Comparison of ENCODE assay signal across 10 cellular contexts in the genomic region with DNA sequence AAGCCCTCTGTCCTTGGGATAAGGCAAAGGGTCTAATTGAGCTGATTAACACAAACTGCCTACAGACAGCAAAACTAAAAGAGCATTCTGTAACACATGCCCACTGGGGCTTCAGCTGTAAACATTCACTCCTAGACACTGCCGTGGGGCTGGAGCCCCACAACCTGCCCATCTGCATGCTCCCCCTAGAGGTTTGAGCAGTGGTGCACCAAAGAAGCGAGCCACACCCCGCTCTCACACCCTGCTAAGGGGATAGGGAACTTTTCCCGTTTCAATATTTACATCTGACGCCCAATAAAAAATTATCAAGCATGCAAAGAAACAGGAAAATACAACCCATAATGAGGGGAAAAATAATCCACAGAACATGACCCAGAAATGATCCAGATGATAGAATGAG. TPM values are rescaled to one million over a fixed set of nuclear protein-coding genes. Genes with fewer than 3 reads are reported as not detected.
DNase-seq lines count a peak whose midpoint lies in the region; ATAC-seq, FAIRE-seq and TF ChIP-seq lines count a peak whose summit lies in the region.
"Had no signal": no experiment of that assay in that cellular context is flagged by ENCODE, and none has a peak within 500 bp of the region (broad histone marks: within the 10 kb centered on the region; RNA-seq: fewer than 3 reads in every experiment).

No MANE protein-coding gene starts in this region.

- no peak for TF ChIP-seq POLR2A in HepG2 (IDR thresholded peaks at IDR 0.05; ENCODE audit: insufficient read depth in 1 of 2, low read depth in 2 of 2, low read length in 2 of 2)
- TF ChIP-seq POLR2A in right lobe of liver (IDR thresholded peaks at IDR 0.05): no peak
- no peak for TF ChIP-seq POLR2A in NB4 (IDR thresholded peaks at IDR 0.05; ENCODE audit: extremely low read depth, insufficient read length)
- TF ChIP-seq POLR2A in sigmoid colon (IDR thresholded peaks at IDR 0.05): no peak

- no peak overlapping the region for H3K9ac ChIP-seq in HepG2 (ENCODE audit: insufficient read depth, low read depth, low read length)

- no peak for TF ChIP-seq CTCF in HepG2 (CRISPR knock-in tag; IDR thresholded peaks at IDR 0.05)
- peak in 1 of 4 donors; percentile 4 for TF ChIP-seq CTCF in right lobe of liver (IDR thresholded peaks at IDR 0.05)
- TF ChIP-seq CTCF in NB4 (IDR thresholded peaks at IDR 0.05; ENCODE audit: low read depth, low read length): peak; percentile 62
- peak; percentile 45 for TF ChIP-seq CTCF in bronchial epithelial cell (IDR thresholded peaks at IDR 0.05; ENCODE audit: insufficient read depth, low read length, severe bottlenecking)
- TF ChIP-seq CTCF in type B pancreatic cell (conservative IDR thresholded peaks at IDR 0.05): peak; percentile 47
- TF ChIP-seq CTCF in GM20000 (IDR thresholded peaks at IDR 0.05; ENCODE audit: extremely low read depth, missing control alignments): no peak
- TF ChIP-seq CTCF in sigmoid colon (IDR thresholded peaks at IDR 0.05): no peak

- FAIRE-seq in HepG2 (lab: Jason Lieb, UNC) (no peak), bronchial epithelial cell (lab: Jason Lieb, UNC) (no peak)

- H3K36me3 Mint-ChIP-seq in type B pancreatic cell: no peaks in the 10 kb centered on the region
- H3K36me3 Mint-ChIP-seq: activated naive CD8-positive, alpha-beta T cell treated with anti-CD3 and anti-CD28 coated beads, Interleukin-2, amount 10 ng/mL, durations not matched to agents 7 days and 5 days had no signal

- BruUV-seq in HepG2 (replicated peaks; lab: Mats Ljungman, UMichigan): no TSS peak

- H3K4me3 ChIP-seq in HepG2 (replicated peaks in 1 of 3; ENCODE audit: insufficient read depth in 1 of 3, low read depth in 2 of 3, low read length in 3 of 3) (no peak overlapping the region), right lobe of liver (no peak overlapping the region), NB4 (ENCODE audit: low read depth, low read length) (no peak overlapping the region), bronchial epithelial cell (ENCODE audit: low read depth, low read length) (no peak overlapping the region), sigmoid colon (no peak overlapping the region)

- H3K27me3 ChIP-seq in HepG2 (ENCODE audit: control insufficient read depth in 1 of 2, insufficient read depth in 2 of 2, low read length in 2 of 2): no peaks in the 10 kb centered on the region
- no peaks in the 10 kb centered on the region for H3K27me3 ChIP-seq in right lobe of liver
- no peaks in the 10 kb centered on the region for H3K27me3 ChIP-seq in bronchial epithelial cell (ENCODE audit: control insufficient read depth, insufficient read depth, low read length)
- H3K27me3 ChIP-seq in sigmoid colon: no peaks in the 10 kb centered on the region

- no peak overlapping the region for H3K27ac ChIP-seq in HepG2 (ENCODE audit: extremely low read length, insufficient read depth, low read length)
- H3K27ac ChIP-seq in right lobe of liver: no peak overlapping the region
- H3K27ac ChIP-seq in sigmoid colon: no peak overlapping the region

- in situ Hi-C loops in HepG2 (cut with HindIII; ENCODE audit: extremely low pct_ligation_motif_present, low pct_unique_long_range_greater_than_20kb): loop anchor here (10.0 kb wide), 1 partner anchor 166 kb away; no protein-coding TSS in a partner anchor

- H3K79me2 ChIP-seq in HepG2 (ENCODE audit: insufficient read depth, low read length): no peaks in the 10 kb centered on the region

- H3K36me3 ChIP-seq in HepG2 (replicated peaks in 1 of 2; ENCODE audit: control insufficient read depth in 1 of 2, insufficient read depth in 2 of 2, low read length in 2 of 2) (no peaks in the 10 kb centered on the region), right lobe of liver (no peaks in the 10 kb centered on the region), bronchial epithelial cell (ENCODE audit: control insufficient read depth, insufficient read depth, low read length) (no peaks in the 10 kb centered on the region), sigmoid colon (no peaks in the 10 kb centered on the region)

- CTCF ChIA-PET in HepG2 (lab: Yijun Ruan, JAX; ENCODE audit: low intra/inter-chr PET ratio, low total read pairs): interaction anchor here (1.6 kb wide), 1 partner anchor 168 kb away, joined by 7 read pairs; no protein-coding TSS in a partner anchor

- H3K4me3 Mint-ChIP-seq in type B pancreatic cell: no peak overlapping the region
- H3K4me3 Mint-ChIP-seq: activated naive CD8-positive, alpha-beta T cell treated with anti-CD3 and anti-CD28 coated beads, Interleukin-2, amount 10 ng/mL, durations not matched to agents 7 days and 5 days had no signal

- no peak for TF ChIP-seq RAD21 in HepG2 (CRISPR knock-in tag; IDR thresholded peaks at IDR 0.05)

- H2AFZ ChIP-seq in HepG2 (ENCODE audit: low read length): no peak overlapping the region

- H3K4me1 Mint-ChIP-seq in type B pancreatic cell (ENCODE audit: unreplicated experiment): no peaks in the 10 kb centered on the region
- H3K4me1 Mint-ChIP-seq: activated naive CD8-positive, alpha-beta T cell treated with anti-CD3 and anti-CD28 coated beads, Interleukin-2, amount 10 ng/mL, durations not matched to agents 7 days and 5 days had no signal

- intact Hi-C loops in HepG2 (cut with micrococcal nuclease; ENCODE audit: unreplicated experiment): no loop called here
- intact Hi-C loops in right lobe of liver (cut with DNase I): no loop called here
- intact Hi-C loops in sigmoid colon (cut with DNase I): loop anchor here (5.0 kb wide), 1 partner anchor 164 kb away; no protein-coding TSS in a partner anchor

- no peak overlapping the region for H3K27ac Mint-ChIP-seq in type B pancreatic cell
- H3K27ac Mint-ChIP-seq: activated naive CD8-positive, alpha-beta T cell treated with anti-CD3 and anti-CD28 coated beads, Interleukin-2, amount 10 ng/mL, durations not matched to agents 7 days and 5 days had no signal

- H3K4me1 ChIP-seq in HepG2 (ENCODE audit: insufficient read depth, low read length) (no peaks in the 10 kb centered on the region), right lobe of liver (no peaks in the 10 kb centered on the region), sigmoid colon (no peaks in the 10 kb centered on the region)

- no peaks in the 10 kb centered on the region for H4K20me1 ChIP-seq in HepG2 (ENCODE audit: insufficient read depth, low read length)

- H3K27me3 Mint-ChIP-seq in type B pancreatic cell: no peaks in the 10 kb centered on the region

- TF ChIP-seq EP300 in HepG2 (IDR thresholded peaks at IDR 0.05; ENCODE audit: low read depth in 2 of 2, low read length in 2 of 2) (no peak), HepG2 (CRISPR knock-in tag; IDR thresholded peaks at IDR 0.05; ENCODE audit: borderline replicate concordance) (no peak), sigmoid colon (IDR thresholded peaks at IDR 0.05) (no peak)

- no peak overlapping the region for H3K4me2 ChIP-seq in HepG2 (ENCODE audit: low read depth, low read length)

- DNase-seq in HepG2 (ENCODE audit: low spot score): no peak
- no peak for DNase-seq in right lobe of liver
- DNase-seq in NB4 (ENCODE audit: low read depth): peak; percentile 45
- DNase-seq in bronchial epithelial cell (ENCODE audit: low read depth): no peak
- DNase-seq in type B pancreatic cell (ENCODE audit: extremely low spot score, unreplicated experiment): no peak
- no peak for DNase-seq in GM20000 (ENCODE audit: low spot score)
- no peak for DNase-seq in sigmoid colon
- DNase-seq: activated naive CD8-positive, alpha-beta T cell treated with anti-CD3 and anti-CD28 coated beads, Interleukin-2, amount 10 ng/mL, durations not matched to agents 7 days and 5 days; NK-92 treated with Interleukin-12 subunit alpha and Interleukin-12 subunit beta, amount 100 ng/mL, for 24 hours had no signal

- WGBS in HepG2 (ENCODE audit: low lambda C conversion rate): 13% methylated on average over 5 of the region's 5 CpGs
- WGBS in right lobe of liver (ENCODE audit: insufficient coverage, low coverage, low lambda C conversion rate, missing lambda C conversion rate): 19% methylated on average over 5 of the region's 5 CpGs
- 7 to 34% methylated on average over 5 of the region's 5 CpGs for WGBS in sigmoid colon, 2 donors

- POLR2A ChIA-PET in HepG2 (lab: Yijun Ruan, JAX): no interaction called here

- ATAC-seq in HepG2 (peak; percentile 80), right lobe of liver (no peak), GM18502 (IDR thresholded peaks at IDR 0.05; ENCODE audit: poor library complexity, unreplicated experiment) (no peak)

- H3K9me3 ChIP-seq in HepG2 (ENCODE audit: low read length) (no peaks in the 10 kb centered on the region), right lobe of liver (no peaks in the 10 kb centered on the region), sigmoid colon (no peaks in the 10 kb centered on the region)

- no peaks in the 10 kb centered on the region for H3K9me3 Mint-ChIP-seq in type B pancreatic cell
- H3K9me3 Mint-ChIP-seq: activated naive CD8-positive, alpha-beta T cell treated with anti-CD3 and anti-CD28 coated beads, Interleukin-2, amount 10 ng/mL, durations not matched to agents 7 days and 5 days had no signal

RNA-seq across cellular contexts. Expression of a gene that starts 46.9 kb away (rescaled TPM):
- 84.7 and 98.9 TPM in 2 replicates for total RNA-seq in HepG2 (2016; rRNA removed; fragmentation: Illumina TruSeq; extraction: Trizol)
- 37.0 and 38.1 TPM in 2 replicates for total RNA-seq in HepG2 (2016; cell fraction: cytosol; rRNA removed; fragmentation: Illumina TruSeq; extraction: Trizol; ENCODE audit: low read depth)
- 87.2 and 108 TPM in 2 replicates for total RNA-seq in HepG2 (2016; cell fraction: insoluble cytoplasmic fraction; rRNA removed; fragmentation: Illumina TruSeq; extraction: Trizol)
- total RNA-seq in HepG2 (2016; cell fraction: membrane; rRNA removed; fragmentation: Illumina TruSeq; extraction: Trizol): 33.9 and 35.8 TPM in 2 replicates
- 29.1 and 33.1 TPM in 2 replicates for total RNA-seq in HepG2 (2016; cell fraction: nucleus; rRNA removed; fragmentation: Illumina TruSeq; extraction: Trizol)
- 68.7 and 69.0 TPM in 2 replicates for polyA plus RNA-seq in HepG2 (2011; rRNA removed)
- polyA plus RNA-seq in HepG2 (2011; cell fraction: cytosol; rRNA removed): 86.2 and 110 TPM in 2 replicates
- polyA plus RNA-seq in HepG2 (2011; cell fraction: nucleus; rRNA removed): 28.3 and 32.1 TPM in 2 replicates
- polyA plus RNA-seq in HepG2 (2012): 37.7 and 38.3 TPM in 2 replicates
- 43.3 and 45.2 TPM in 2 replicates for polyA plus RNA-seq in HepG2 (2016; cell fraction: cytosol; fragmentation: Illumina TruSeq; extraction: Trizol; ENCODE audit: low read depth)
- 112 and 123 TPM in 2 replicates for polyA plus RNA-seq in HepG2 (2016; cell fraction: insoluble cytoplasmic fraction; fragmentation: Illumina TruSeq; extraction: Trizol; ENCODE audit: low read depth)
- 32.5 and 35.0 TPM in 2 replicates for polyA plus RNA-seq in HepG2 (2016; cell fraction: membrane; fragmentation: Illumina TruSeq; extraction: Trizol; ENCODE audit: low read depth)
- 60.5 and 61.8 TPM in 2 replicates for polyA plus RNA-seq in HepG2 (2016; cell fraction: nucleus; fragmentation: Illumina TruSeq; extraction: Trizol; ENCODE audit: insufficient read depth, low read depth)
- 74.5 and 465 TPM in 2 replicates for polyA minus RNA-seq in HepG2 (2011; rRNA and poly(A)+ RNA removed; ENCODE audit: low replicate concordance)
- polyA minus RNA-seq in HepG2 (2011; cell fraction: cytosol; rRNA and poly(A)+ RNA removed): 20.7 and 21.4 TPM in 2 replicates
- polyA minus RNA-seq in HepG2 (2011; cell fraction: nucleus; rRNA and poly(A)+ RNA removed): 8.0 and 9.1 TPM in 2 replicates
- 100 to 1,000 TPM; 123 to 213 (median 137) TPM for total RNA-seq in right lobe of liver
- total RNA-seq in bronchial epithelial cell: 70.0 and 75.9 TPM in 2 replicates
- 63.7 and 101 TPM in 2 replicates for total RNA-seq in type B pancreatic cell (ENCODE audit: low replicate concordance)
- total RNA-seq in sigmoid colon: 10 to 100 TPM; 44.6 to 67.4 (median 63.4) TPM
- 100 to 1,000 TPM in 1 of 3 donors, 10 to 100 TPM in 2; 73.8 to 102 (median 81.1) TPM for polyA plus RNA-seq in sigmoid colon

RNA-seq across cellular contexts. Expression of a gene that starts 58.4 kb away (rescaled TPM):
- total RNA-seq in HepG2 (2016; rRNA removed; fragmentation: Illumina TruSeq; extraction: Trizol): 0.29 and 0.55 TPM in 2 replicates
- 0.26 and 0.40 TPM in 2 replicates for total RNA-seq in HepG2 (2016; cell fraction: cytosol; rRNA removed; fragmentation: Illumina TruSeq; extraction: Trizol; ENCODE audit: low read depth)
- total RNA-seq in HepG2 (2016; cell fraction: insoluble cytoplasmic fraction; rRNA removed; fragmentation: Illumina TruSeq; extraction: Trizol): 0.45 and 0.52 TPM in 2 replicates
- total RNA-seq in HepG2 (2016; cell fraction: membrane; rRNA removed; fragmentation: Illumina TruSeq; extraction: Trizol): 0.49 and 0.69 TPM in 2 replicates
- total RNA-seq in HepG2 (2016; cell fraction: nucleus; rRNA removed; fragmentation: Illumina TruSeq; extraction: Trizol): 0.99 TPM in 1 of 2 replicates, not detected in the other
- polyA plus RNA-seq in HepG2 (2011; rRNA removed): 0.04 TPM in 1 of 2 replicates, not detected in the other
- polyA plus RNA-seq in HepG2 (2011; cell fraction: cytosol; rRNA removed): 0.04 TPM in 1 of 2 replicates, not detected in the other
- polyA plus RNA-seq in HepG2 (2011; cell fraction: nucleus; rRNA removed): 0.35 and 0.39 TPM in 2 replicates
- polyA plus RNA-seq in HepG2 (2012): 0.20 and 0.32 TPM in 2 replicates
- polyA plus RNA-seq in HepG2 (2016; cell fraction: cytosol; fragmentation: Illumina TruSeq; extraction: Trizol; ENCODE audit: low read depth): 0.57 and 0.59 TPM in 2 replicates
- 0.44 and 0.89 TPM in 2 replicates for polyA plus RNA-seq in HepG2 (2016; cell fraction: insoluble cytoplasmic fraction; fragmentation: Illumina TruSeq; extraction: Trizol; ENCODE audit: low read depth)
- 0.45 and 0.62 TPM in 2 replicates for polyA plus RNA-seq in HepG2 (2016; cell fraction: membrane; fragmentation: Illumina TruSeq; extraction: Trizol; ENCODE audit: low read depth)
- polyA plus RNA-seq in HepG2 (2016; cell fraction: nucleus; fragmentation: Illumina TruSeq; extraction: Trizol; ENCODE audit: insufficient read depth, low read depth): 1.0 and 1.3 TPM in 2 replicates
- polyA minus RNA-seq in HepG2 (2011; rRNA and poly(A)+ RNA removed; ENCODE audit: low replicate concordance): 0.51 TPM in 1 of 2 replicates, not detected in the other
- polyA minus RNA-seq in HepG2 (2011; cell fraction: cytosol; rRNA and poly(A)+ RNA removed): not detected in 2 replicates
- 0.25 TPM in 1 of 2 replicates, not detected in the other for polyA minus RNA-seq in HepG2 (2011; cell fraction: nucleus; rRNA and poly(A)+ RNA removed)
- under 1 TPM in 4 of 6 experiments, not detected in 2; 0.22 to 0.88 (median 0.32) TPM for total RNA-seq in right lobe of liver
- total RNA-seq in bronchial epithelial cell: 0.26 and 1.0 TPM in 2 replicates
- 1.9 and 2.7 TPM in 2 replicates for total RNA-seq in type B pancreatic cell (ENCODE audit: low replicate concordance)
- total RNA-seq in sigmoid colon: under 1 TPM in 3 of 4 donors, not detected in 1; 0.36 to 0.82 (median 0.54) TPM
- under 1 TPM; 0.60 to 0.92 (median 0.73) TPM for polyA plus RNA-seq in sigmoid colon

RNA-seq across cellular contexts. Expression of a gene that starts 58.6 kb away (rescaled TPM):
- total RNA-seq in HepG2 (2016; rRNA removed; fragmentation: Illumina TruSeq; extraction: Trizol): 46.6 and 73.4 TPM in 2 replicates
- 3.3 and 3.9 TPM in 2 replicates for total RNA-seq in HepG2 (2016; cell fraction: cytosol; rRNA removed; fragmentation: Illumina TruSeq; extraction: Trizol; ENCODE audit: low read depth)
- total RNA-seq in HepG2 (2016; cell fraction: insoluble cytoplasmic fraction; rRNA removed; fragmentation: Illumina TruSeq; extraction: Trizol): 45.9 and 65.7 TPM in 2 replicates
- 6.9 and 8.5 TPM in 2 replicates for total RNA-seq in HepG2 (2016; cell fraction: membrane; rRNA removed; fragmentation: Illumina TruSeq; extraction: Trizol)
- 38.2 and 39.4 TPM in 2 replicates for total RNA-seq in HepG2 (2016; cell fraction: nucleus; rRNA removed; fragmentation: Illumina TruSeq; extraction: Trizol)
- 9.2 and 9.4 TPM in 2 replicates for polyA plus RNA-seq in HepG2 (2011; rRNA removed)
- 10.7 and 12.6 TPM in 2 replicates for polyA plus RNA-seq in HepG2 (2011; cell fraction: cytosol; rRNA removed)
- 18.5 and 19.0 TPM in 2 replicates for polyA plus RNA-seq in HepG2 (2011; cell fraction: nucleus; rRNA removed)
- 23.8 and 26.7 TPM in 2 replicates for polyA plus RNA-seq in HepG2 (2012)
- 0.83 and 1.0 TPM in 2 replicates for polyA plus RNA-seq in HepG2 (2016; cell fraction: cytosol; fragmentation: Illumina TruSeq; extraction: Trizol; ENCODE audit: low read depth)
- polyA plus RNA-seq in HepG2 (2016; cell fraction: insoluble cytoplasmic fraction; fragmentation: Illumina TruSeq; extraction: Trizol; ENCODE audit: low read depth): 34.9 and 53.3 TPM in 2 replicates
- polyA plus RNA-seq in HepG2 (2016; cell fraction: membrane; fragmentation: Illumina TruSeq; extraction: Trizol; ENCODE audit: low read depth): 2.6 and 3.4 TPM in 2 replicates
- polyA plus RNA-seq in HepG2 (2016; cell fraction: nucleus; fragmentation: Illumina TruSeq; extraction: Trizol; ENCODE audit: insufficient read depth, low read depth): 42.0 TPM in 2 replicates
- polyA minus RNA-seq in HepG2 (2011; rRNA and poly(A)+ RNA removed; ENCODE audit: low replicate concordance): 17.8 and 135 TPM in 2 replicates
- polyA minus RNA-seq in HepG2 (2011; cell fraction: cytosol; rRNA and poly(A)+ RNA removed): 20.4 and 24.1 TPM in 2 replicates
- 20.1 and 23.1 TPM in 2 replicates for polyA minus RNA-seq in HepG2 (2011; cell fraction: nucleus; rRNA and poly(A)+ RNA removed)
- total RNA-seq in right lobe of liver: 10 to 100 TPM; 21.2 to 41.1 (median 32.3) TPM
- 9.0 and 15.0 TPM in 2 replicates for total RNA-seq in bronchial epithelial cell
- total RNA-seq in type B pancreatic cell (ENCODE audit: low replicate concordance): 56.0 and 87.6 TPM in 2 replicates
- total RNA-seq in sigmoid colon: 10 to 100 TPM; 27.8 to 45.7 (median 35.5) TPM
- polyA plus RNA-seq in sigmoid colon: 10 to 100 TPM in 1 of 3 donors, 1 to 10 TPM in 2; 4.2 to 19.9 (median 7.9) TPM

Comparison
In these comparisons a context has a peak if more than half of its experiments do, and no peak if none do; other contexts are left out.
1. CTCF ChIP-seq: peak in NB4 (single experiment), bronchial epithelial cell (single experiment) and type B pancreatic cell (single experiment); none in HepG2 (single experiment), GM20000 (single experiment) and sigmoid colon (0 of 4).